Comparison of ENCODE assay signal across 1 cellular context in genomic region chr1:66300986-66301451, GRCh38.
TF ChIP-seq lines count a peak whose summit lies in the region.

No MANE protein-coding gene starts in this region.

TF ChIP-seq in GM12878, 131 proteins besides CTCF, POLR2A, EP300 and RAD21 (continued from another document):
- 0 out of 2 replicates have a peak, but pooled peaks have one; percentile 8 for TF ChIP-seq MEF2A (IDR thresholded peaks at IDR 0.05; ENCODE audit: insufficient read depth, low read depth, low read length)
- peak; percentile 36; the same call in 1 of the 2 replicates for TF ChIP-seq GABPA (IDR thresholded peaks at IDR 0.05; ENCODE audit: low read depth)
- peak; percentile 19; the same call in 1 of the 2 replicates for TF ChIP-seq TAF1 (IDR thresholded peaks at IDR 0.05; ENCODE audit: borderline replicate concordance, low read depth, low read length)
- peak; percentile 78; the same call in 1 of the 2 replicates for TF ChIP-seq NFIC (IDR thresholded peaks at IDR 0.05; ENCODE audit: low read depth, low read length)
- peak; percentile 94 for TF ChIP-seq JUNB (IDR thresholded peaks at IDR 0.05)
- 0 out of 2 replicates have a peak, but pooled peaks have one; percentile 28 for TF ChIP-seq IKZF1 (conservative IDR thresholded peaks at IDR 0.05)
- 0 out of 2 replicates have a peak, but pooled peaks have one; percentile 35 for TF ChIP-seq LARP7 (IDR thresholded peaks at IDR 0.05)
- TF ChIP-seq NRF1 (conservative IDR thresholded peaks at IDR 0.05; ENCODE audit: low read depth, low read length), result 0 out of 2 replicates have a peak, but pooled peaks have one; percentile 4
- no peak for TF ChIP-seq E4F1 (IDR thresholded peaks at IDR 0.05; ENCODE audit: borderline replicate concordance, partially characterized antibody)
- TF ChIP-seq PAX8 (IDR thresholded peaks at IDR 0.05), result 0 out of 2 replicates have a peak, but pooled peaks have one; percentile 68
- TF ChIP-seq FOS (IDR thresholded peaks at IDR 0.05; ENCODE audit: borderline replicate concordance, extremely low read depth, insufficient read length), result no peak
- TF ChIP-seq USF1 (IDR thresholded peaks at IDR 0.05; ENCODE audit: borderline replicate concordance, extremely low read length, insufficient read depth, low read depth, low read length), result no peak
- no peak for TF ChIP-seq BCLAF1 (IDR thresholded peaks at IDR 0.05)
- peak; percentile 61; the same call in 1 of the 2 replicates for TF ChIP-seq RBBP5 (conservative IDR thresholded peaks at IDR 0.05)
- peak; percentile 42 to 45; a peak in 2 of 4 replicates for TF ChIP-seq IKZF2 (IDR thresholded peaks at IDR 0.05)
- TF ChIP-seq ASH2L (IDR thresholded peaks at IDR 0.05; ENCODE audit: borderline replicate concordance, low read depth), result peak; percentile 97
- peak; percentile 39; the same call in 1 of the 2 replicates for TF ChIP-seq YY1 (IDR thresholded peaks at IDR 0.05; ENCODE audit: low read depth, low read length)
- TF ChIP-seq PML (IDR thresholded peaks at IDR 0.05; ENCODE audit: low read length), result 0 out of 2 replicates have a peak, but pooled peaks have one; percentile 32
- TF ChIP-seq MTA2 (IDR thresholded peaks at IDR 0.05; ENCODE audit: low read depth), result no peak
- TF ChIP-seq FOXM1 (IDR thresholded peaks at IDR 0.05; ENCODE audit: low read depth, low read length), result peak; percentile 33; the same call in 1 of the 2 replicates
- TF ChIP-seq IRF4 (IDR thresholded peaks at IDR 0.05; ENCODE audit: low read depth, low read length), result peak; percentile 84; the same call in 1 of the 2 replicates
- no peak for TF ChIP-seq HDAC2 (IDR thresholded peaks at IDR 0.05)
- 0 out of 2 replicates have a peak, but pooled peaks have one; percentile 18 for TF ChIP-seq NR2F1 (conservative IDR thresholded peaks at IDR 0.05)
- TF ChIP-seq HDGF (IDR thresholded peaks at IDR 0.05), result no peak
- peak; percentile 6; the same call in 1 of the 2 replicates for TF ChIP-seq SMC3 (IDR thresholded peaks at IDR 0.05; ENCODE audit: borderline replicate concordance, low read length)
- peak; percentile 61; the same call in 1 of the 2 replicates for TF ChIP-seq JUND (IDR thresholded peaks at IDR 0.05; ENCODE audit: low read depth, low read length)
- TF ChIP-seq NBN (IDR thresholded peaks at IDR 0.05), result no peak
- no peak for TF ChIP-seq ZBTB11 (CRISPR knock-in tag; IDR thresholded peaks at IDR 0.05)
- TF ChIP-seq RUNX3 (IDR thresholded peaks at IDR 0.05; ENCODE audit: low read length), result peak; percentile 58; the same call in 1 of the 2 replicates
- no peak for TF ChIP-seq ZNF384 (IDR thresholded peaks at IDR 0.05; ENCODE audit: borderline replicate concordance, low read depth, low read length)
- TF ChIP-seq ATF7 (IDR thresholded peaks at IDR 0.05; ENCODE audit: low read depth), result peak; percentile 23; the same call in 1 of the 2 replicates
- no peak for TF ChIP-seq TCF3 (IDR thresholded peaks at IDR 0.05; ENCODE audit: borderline replicate concordance, insufficient read depth, low read depth, low read length)
- TF ChIP-seq DPF2 (IDR thresholded peaks at IDR 0.05), result 0 out of 2 replicates have a peak, but pooled peaks have one; percentile 21
